In the genomic region with DNA sequence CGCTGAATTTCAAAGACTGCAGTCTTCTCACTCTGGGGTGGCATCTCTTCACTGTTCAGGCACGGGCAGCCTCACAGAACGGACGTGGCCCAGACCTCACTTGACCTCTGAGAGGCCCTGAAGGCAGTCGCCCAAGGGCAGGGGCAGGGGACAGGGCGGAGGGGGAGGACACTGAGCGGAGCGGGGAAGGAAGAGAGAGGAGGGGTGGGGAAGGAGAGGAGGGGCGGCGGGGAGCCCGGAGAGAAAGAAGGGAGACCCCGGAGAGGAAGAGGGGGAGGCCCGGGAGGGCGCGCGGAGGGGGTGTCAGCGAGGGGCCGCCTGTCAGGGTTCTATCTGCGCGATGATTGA, we compare ENCODE assay signal across 8 cellular contexts. TPM values are rescaled to one million over a fixed set of nuclear protein-coding genes. Genes with fewer than 3 reads are reported as not detected.
A peak's percentile ranks its signal among the peaks of the same experiment; 100 is the strongest.
DNase-seq lines count a peak whose midpoint lies in the region; ATAC-seq and TF ChIP-seq lines count a peak whose summit lies in the region.

No MANE protein-coding gene starts in this region.

- 6% methylated on average over 20 of the region's 20 CpGs for WGBS in HUES64
- WGBS in mesodermal cell (ENCODE audit: insufficient coverage in 2 of 2), 2 experiments, result 4 to 7% methylated on average over 11 to 16 of the region's 20 CpGs

- no peak overlapping the region for H3K27ac ChIP-seq in HUES64 (ENCODE audit: low read depth, low read length)
- H3K27ac ChIP-seq in mesodermal cell (ENCODE audit: low read depth, low read length, severe bottlenecking), result peak overlapping the region; percentile 96

- H3K9me3 ChIP-seq in HUES64 (ENCODE audit: insufficient read depth, low read depth, low read length) (no peaks in the 10 kb centered on the region), mesodermal cell (ENCODE audit: control insufficient read depth, low read length) (peaks cover 5% of the 10 kb centered on the region)

- H3K4me1 ChIP-seq in HUES64 (ENCODE audit: insufficient read depth, low read length) (0 out of 2 replicates have a peak, but pooled peaks cover 3% of the 10 kb centered on the region), mesodermal cell (ENCODE audit: control insufficient read depth, insufficient read depth, low read length, poor library complexity, severe bottlenecking) (peaks cover 40% of the 10 kb centered on the region)

- TF ChIP-seq CTCF in choroid plexus epithelial cell (conservative IDR thresholded peaks at IDR 0.05; ENCODE audit: low read depth, low read length), result no peak
- TF ChIP-seq CTCF in GM13977 (IDR thresholded peaks at IDR 0.05; ENCODE audit: extremely low read depth, insufficient read depth, missing control alignments), result no peak

- peaks cover 57% of the 10 kb centered on the region for H3K27me3 ChIP-seq in HUES64 (ENCODE audit: insufficient read depth, low read length)

- no peak overlapping the region for H3K9ac ChIP-seq in HUES64 (ENCODE audit: low read depth, low read length)

- H3K36me3 ChIP-seq in HUES64 (ENCODE audit: insufficient read depth, low read length) (no peaks in the 10 kb centered on the region), mesodermal cell (ENCODE audit: control insufficient read depth, insufficient read depth, low read length) (no peaks in the 10 kb centered on the region)

- in situ Hi-C loops in GM13977 (cut with MboI; ENCODE audit: low pct_unique_long_range_greater_than_20kb, low sequenced_read_pairs, unreplicated experiment), result no loop called here

- ATAC-seq in HG03442 (IDR thresholded peaks at IDR 0.05; ENCODE audit: unreplicated experiment) (no peak), GM19467 (IDR thresholded peaks at IDR 0.05; ENCODE audit: unreplicated experiment) (no peak), HG03571 (IDR thresholded peaks at IDR 0.05; ENCODE audit: unreplicated experiment) (no peak)

- DNase-seq in AG20443 (ENCODE audit: low spot score), result peak; percentile 22
- no peak for DNase-seq in choroid plexus epithelial cell (ENCODE audit: low read depth)
- no peak for DNase-seq in GM13977 (ENCODE audit: low spot score)

- peak overlapping the region; percentile 59 for H3K4me3 ChIP-seq in HUES64 (ENCODE audit: low read length)
- H3K4me3 ChIP-seq in choroid plexus epithelial cell (ENCODE audit: low read depth, low read length), result peak overlapping the region; percentile 66
- peak overlapping the region; percentile 33 for H3K4me3 ChIP-seq in mesodermal cell (ENCODE audit: extremely low read depth, insufficient read depth, low read length, poor library complexity, severe bottlenecking)

RNA-seq across cellular contexts. Expression of a gene that starts 58.7 kb away (rescaled TPM):
- polyA plus RNA-seq in HUES64 (2013, experiment 1 of 2), result 15.6 TPM
- polyA plus RNA-seq in HUES64 (2013, experiment 2 of 2), result 14.8 TPM
- polyA plus RNA-seq in mesodermal cell (2013, experiment 1 of 2), result 6.7 TPM
- polyA plus RNA-seq in mesodermal cell (2013, experiment 2 of 2), result 5.2 TPM
